ENCODE assay signal across 8 cellular contexts in the genomic region with DNA sequence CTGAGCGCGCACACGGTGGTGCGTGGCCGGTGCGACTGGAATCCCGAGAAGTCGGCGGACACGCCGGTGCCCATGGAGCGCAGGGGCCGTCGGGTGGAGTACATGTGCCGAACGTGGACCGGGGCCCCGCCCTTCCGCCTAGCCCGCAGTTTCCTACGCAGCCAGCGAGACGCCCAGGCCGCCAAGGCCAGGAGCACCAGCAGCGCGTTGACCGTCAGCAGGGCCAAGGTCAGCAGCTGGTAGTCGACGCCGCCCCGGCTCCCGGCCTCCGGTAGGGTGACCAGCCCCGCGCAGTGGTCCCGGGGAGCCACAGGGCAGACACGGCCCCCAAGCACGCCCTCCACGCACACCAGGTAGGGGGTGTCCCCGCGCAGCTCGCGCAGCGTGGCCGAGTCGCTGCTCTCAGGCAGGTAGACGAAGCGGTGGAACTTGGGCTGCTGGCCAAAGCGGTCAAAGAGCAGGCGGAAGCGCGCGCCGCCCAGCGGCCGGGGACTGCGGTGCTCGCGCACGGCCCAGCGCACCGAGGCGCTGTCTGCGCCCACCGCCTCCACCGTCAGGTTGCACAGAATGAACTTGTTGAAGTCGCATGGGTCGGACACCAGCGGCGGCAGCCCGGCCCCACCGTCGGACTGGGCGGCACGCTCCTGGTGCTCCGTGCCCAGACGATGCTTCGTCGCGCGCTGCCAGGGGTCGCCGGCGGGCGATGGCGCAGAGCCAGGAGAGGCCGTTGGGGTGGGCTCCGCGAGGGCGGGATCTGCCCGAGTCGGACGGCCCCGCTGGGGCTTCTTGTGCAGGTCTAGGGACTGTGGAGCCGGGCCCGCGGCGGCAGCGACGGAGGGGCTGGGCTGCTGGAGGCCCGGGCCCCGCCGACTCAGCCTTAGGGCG. TPM values are rescaled to one million over a fixed set of nuclear protein-coding genes. Genes with fewer than 3 reads are reported as not detected.
DNase-seq lines count a peak whose midpoint lies in the region; ATAC-seq and TF ChIP-seq lines count a peak whose summit lies in the region.

No MANE protein-coding gene starts in this region.

- intact Hi-C loops in PC-9 (cut with micrococcal nuclease; ENCODE audit: unreplicated experiment) = no loop called here

- no peaks in the 10 kb centered on the region for H3K79me2 ChIP-seq in PC-9 (ENCODE audit: low read depth)

- no peaks in the 10 kb centered on the region for H4K20me1 ChIP-seq in PC-9 (ENCODE audit: insufficient read depth)

- DNase-seq in AG08396 (ENCODE audit: low spot score) (peak; percentile 50), GM13977 (ENCODE audit: low spot score) (peak; percentile 66), PC-9 (no peak), lung (ENCODE audit: low spot score) (peak; percentile 83), dedifferentiated amniotic fluid mesenchymal stem cell (ENCODE audit: extremely low spot score) (no peak)
- DNase-seq in effector memory CD4-positive, alpha-beta T cell = no peak

- CTCF ChIA-PET in PC-9 (lab: Charles Lee) = no interaction called here

- POLR2A ChIA-PET in PC-9 (lab: Charles Lee; ENCODE audit: unreplicated experiment) = no interaction called here

- H3F3A ChIP-seq in PC-9 (ENCODE audit: insufficient read depth, low read depth) = no peaks in the 10 kb centered on the region

- H3K27ac ChIP-seq in PC-9 (no peak overlapping the region), lung (ENCODE audit: low read depth in 1 of 2, low read length in 1 of 2) (peak overlapping the region in 1 of 2 donors; percentile 50), subcutaneous abdominal adipose tissue (ENCODE audit: low read depth, low read length) (peak overlapping the region; percentile 30)
- no peak overlapping the region for H3K27ac ChIP-seq in effector memory CD4-positive, alpha-beta T cell (ENCODE audit: insufficient read depth, low read length, poor library complexity, severe bottlenecking)

- peak overlapping the region; percentile 52; the same call in 1 of the 2 replicates for H3K4me2 ChIP-seq in PC-9

- peaks cover 13% of the 10 kb centered on the region for H3K4me1 ChIP-seq in PC-9 (replicated peaks; ENCODE audit: insufficient read depth)
- H3K4me1 ChIP-seq in effector memory CD4-positive, alpha-beta T cell (ENCODE audit: control insufficient read depth, insufficient read depth, low read length, poor library complexity, severe bottlenecking) = peaks cover 12% of the 10 kb centered on the region
- H3K4me1 ChIP-seq in lung (ENCODE audit: control insufficient read depth in 2 of 2, insufficient read depth in 2 of 2, low read length in 2 of 2) = peaks cover 0 to 26% of the 10 kb centered on the region in 2 donors
- peaks cover 0 to 51% (median 42%) of the 10 kb centered on the region in 5 donors for H3K4me1 ChIP-seq in subcutaneous abdominal adipose tissue (ENCODE audit: control insufficient read depth in 5 of 5, insufficient read depth in 5 of 5, low read length in 5 of 5)

- 1 to 4% methylated on average over 91 to 104 of the region's 104 CpGs for WGBS in lung, 2 donors

- H3K9ac ChIP-seq in subcutaneous abdominal adipose tissue (ENCODE audit: low read length in 5 of 5) = peak overlapping the region in 3 of 5 donors; percentile 48 to 62 (median 48)

- peaks cover 5% of the 10 kb centered on the region; the same call in 1 of the 2 replicates for H3K9me3 ChIP-seq in PC-9 (ENCODE audit: insufficient read depth, low read depth)
- no peaks in the 10 kb centered on the region for H3K9me3 ChIP-seq in effector memory CD4-positive, alpha-beta T cell (ENCODE audit: control insufficient read depth, low read length)
- peaks cover 0 to 7% of the 10 kb centered on the region in 2 donors for H3K9me3 ChIP-seq in lung (ENCODE audit: control insufficient read depth in 2 of 2, insufficient read depth in 1 of 2, low read length in 1 of 2)
- no peaks in the 10 kb centered on the region for H3K9me3 ChIP-seq in subcutaneous abdominal adipose tissue (ENCODE audit: control insufficient read depth in 5 of 5, low read length in 5 of 5)

- peak overlapping the region; percentile 43; the same call in 1 of the 2 replicates for H3K4me3 ChIP-seq in PC-9
- peak overlapping the region; percentile 28 for H3K4me3 ChIP-seq in effector memory CD4-positive, alpha-beta T cell (ENCODE audit: insufficient read depth, low read depth, low read length, poor library complexity, severe bottlenecking)
- peak overlapping the region; percentile 25 for H3K4me3 ChIP-seq in lung
- H3K4me3 ChIP-seq in subcutaneous abdominal adipose tissue (ENCODE audit: low read depth in 1 of 5, low read length in 5 of 5) = peak overlapping the region in 4 of 5 donors; percentile 61 to 73 (median 70)

- H3K27me3 ChIP-seq in PC-9 (ENCODE audit: insufficient read depth, low read depth) = 0 out of 2 replicates have a peak, but pooled peaks cover 3% of the 10 kb centered on the region
- H3K27me3 ChIP-seq in effector memory CD4-positive, alpha-beta T cell (replicated peaks; ENCODE audit: control insufficient read depth, insufficient read depth, low read length, poor library complexity, severe bottlenecking) = peaks cover 14% of the 10 kb centered on the region
- no peaks in the 10 kb centered on the region for H3K27me3 ChIP-seq in lung (ENCODE audit: control insufficient read depth, insufficient read depth)
- H3K27me3 ChIP-seq in subcutaneous abdominal adipose tissue (ENCODE audit: control insufficient read depth in 5 of 5, insufficient read depth in 4 of 5, low read length in 5 of 5) = peaks cover 0 to 9% (median 7%) of the 10 kb centered on the region in 5 donors

- ATAC-seq in lung (ENCODE audit: insufficient read depth, low FRiP score) = peak; percentile 55
- ATAC-seq in GM18517 (IDR thresholded peaks at IDR 0.05; ENCODE audit: unreplicated experiment) = no peak

- 0 out of 2 replicates have a peak overlapping the region, but pooled peaks have one; percentile 2 for H2AFZ ChIP-seq in PC-9

- in situ Hi-C loops in GM13977 (cut with MboI; ENCODE audit: low pct_unique_long_range_greater_than_20kb, low sequenced_read_pairs, unreplicated experiment) = no loop called here

- H3K9me2 ChIP-seq in PC-9 (ENCODE audit: insufficient read depth) = no peaks in the 10 kb centered on the region

- peak; percentile 39 for TF ChIP-seq CTCF in GM13977 (IDR thresholded peaks at IDR 0.05; ENCODE audit: extremely low read depth, insufficient read depth, missing control alignments)
- peak; percentile 50 for TF ChIP-seq CTCF in PC-9 (conservative IDR thresholded peaks at IDR 0.05)
- peak; percentile 26 for TF ChIP-seq CTCF in lung (IDR thresholded peaks at IDR 0.05; ENCODE audit: control extremely low read depth, extremely low read depth)

- no TSS peak for BruUV-seq in PC-9 (replicated peaks; lab: Mats Ljungman, UMichigan)

- H3K36me3 ChIP-seq in PC-9 (ENCODE audit: low read depth) = no peaks in the 10 kb centered on the region
- no peaks in the 10 kb centered on the region for H3K36me3 ChIP-seq in effector memory CD4-positive, alpha-beta T cell (ENCODE audit: control insufficient read depth, insufficient read depth, low read length)
- no peaks in the 10 kb centered on the region for H3K36me3 ChIP-seq in lung (ENCODE audit: control insufficient read depth in 2 of 2, insufficient read depth in 2 of 2, low read length in 2 of 2)
- no peaks in the 10 kb centered on the region for H3K36me3 ChIP-seq in subcutaneous abdominal adipose tissue (ENCODE audit: control insufficient read depth in 5 of 5, insufficient read depth in 5 of 5, low read length in 5 of 5)

RNA-seq across cellular contexts. Expression of gene TRIL, which starts 2.2 kb away (rescaled TPM):
- not detected in 2 replicates for total RNA-seq in PC-9 (2021)
- total RNA-seq in lung = 10 to 100 TPM in 1 of 2 donors, 1 to 10 TPM in 1; 2.9 to 17.0 TPM
- under 1 TPM; 0.52 to 0.65 TPM for polyA plus RNA-seq in lung

Comparison
In these comparisons a context has a peak if more than half of its experiments do, and no peak if none do; other contexts are left out.
1. DNase-seq: peak in AG08396 (single experiment), GM13977 (single experiment) and lung (single experiment); none in PC-9 (0 of 2), effector memory CD4-positive, alpha-beta T cell (0 of 3) and dedifferentiated amniotic fluid mesenchymal stem cell (single experiment).
2. Peak in every context shown above with its lines, with median percentiles within 50 percentile points of each other: CTCF ChIP-seq and H3K4me3 ChIP-seq.